Comparison of ENCODE assay signal across 9 cellular contexts in the genomic region with DNA sequence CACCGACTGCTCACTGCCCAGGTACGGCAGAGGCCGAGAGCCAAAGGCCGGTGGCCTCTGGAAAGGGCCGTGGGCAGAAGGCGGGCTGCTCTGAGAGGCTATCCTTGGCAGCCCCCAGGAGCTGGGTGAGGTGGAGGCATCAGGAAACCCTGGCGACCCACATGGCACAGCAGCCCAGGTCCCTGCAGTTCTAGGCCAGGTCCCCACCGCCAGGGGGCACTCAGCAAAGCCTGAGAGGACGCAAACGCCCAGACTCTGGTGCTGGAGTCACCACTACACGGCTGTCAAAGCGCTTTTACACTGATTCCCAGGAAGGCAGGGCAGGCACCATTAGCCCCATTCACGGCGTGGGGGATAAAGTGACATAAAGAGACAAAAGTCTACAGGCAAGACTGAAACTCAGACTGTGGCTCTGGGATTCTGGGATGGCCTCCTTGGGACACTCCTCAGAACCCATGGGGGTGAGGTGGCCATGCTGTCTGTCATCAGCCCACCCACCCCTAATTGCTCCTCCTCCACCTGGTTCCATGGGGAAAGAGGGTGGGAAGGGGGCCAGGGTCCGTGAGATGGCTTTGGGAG. TPM values are rescaled to one million over a fixed set of nuclear protein-coding genes. Genes with fewer than 3 reads are reported as not detected.
DNase-seq lines count a peak whose midpoint lies in the region; ATAC-seq, FAIRE-seq and TF ChIP-seq lines count a peak whose summit lies in the region.
"Had no signal": no experiment of that assay in that cellular context is flagged by ENCODE, and none has a peak within 500 bp of the region (broad histone marks: within the 10 kb centered on the region; RNA-seq: fewer than 3 reads in every experiment).

No MANE protein-coding gene starts in this region.

- peaks cover 21% of the 10 kb centered on the region for H3K27me3 ChIP-seq in CD4-positive, alpha-beta T cell (ENCODE audit: control insufficient read depth, insufficient read depth, low read length)
- H3K27me3 ChIP-seq in H9 (ENCODE audit: insufficient read depth, low read length) (no peaks in the 10 kb centered on the region), bronchial epithelial cell (ENCODE audit: control insufficient read depth, insufficient read depth, low read length) (no peaks in the 10 kb centered on the region)

- H3K79me1 ChIP-seq in H9 (ENCODE audit: insufficient read depth, low read depth, low read length, poor library complexity, severe bottlenecking): no peaks in the 10 kb centered on the region

- H3K4ac ChIP-seq in H9 (ENCODE audit: low read depth, low read length): no peak overlapping the region

- peak; percentile 82 for TF ChIP-seq CTCF in CD4-positive, alpha-beta T cell (IDR thresholded peaks at IDR 0.05)
- TF ChIP-seq CTCF in H9 (conservative IDR thresholded peaks at IDR 0.05) (peak; percentile 98), activated B cell treated with CpG ODN at 0.5 μM for 24 hours (IDR thresholded peaks at IDR 0.05) (no peak), bronchial epithelial cell (IDR thresholded peaks at IDR 0.05; ENCODE audit: insufficient read depth, low read length, severe bottlenecking) (peak; percentile 96)

- peaks cover 17% of the 10 kb centered on the region for H3K36me3 ChIP-seq in bronchial epithelial cell (ENCODE audit: control insufficient read depth, insufficient read depth, low read length)

- no peak overlapping the region for H2BK12ac ChIP-seq in H9 (ENCODE audit: insufficient read length, low read depth, low read length)

- CTCF ChIA-PET in CD4-positive, alpha-beta T cell (lab: Charles Lee): interaction anchor here (0.6 to 1.6 kb wide), 7 partner anchors 9 to 160 kb away, joined by 3 to 4 read pairs (median 3); a partner anchor contains a TSS
- CTCF ChIA-PET in activated B cell treated with CpG ODN at 0.5 μM for 24 hours (lab: Charles Lee): interaction anchor here (0.9 to 3.2 kb wide), 5 partner anchors 34 to 159 kb away, joined by 3 to 16 read pairs (median 4); a partner anchor contains a TSS

- no peak overlapping the region for H3K23ac ChIP-seq in H9 (ENCODE audit: insufficient read length, low read depth, low read length)

- H4K5ac ChIP-seq in H9 (ENCODE audit: insufficient read length, low read depth, low read length): no peak overlapping the region

- H2AFZ ChIP-seq in H9 (ENCODE audit: low read length): no peak overlapping the region

- H3K4me3 ChIP-seq in bronchial epithelial cell (ENCODE audit: low read depth, low read length): peak overlapping the region; percentile 58

- H4K20me1 ChIP-seq in H9 (ENCODE audit: control insufficient read depth, insufficient read depth, insufficient read length): no peaks in the 10 kb centered on the region

- H3K79me2 ChIP-seq in H9 (ENCODE audit: insufficient read depth, low read length): 0 out of 2 replicates have a peak, but pooled peaks cover 1% of the 10 kb centered on the region

- H3K4me3 Mint-ChIP-seq in CD4-positive, alpha-beta T cell: peak overlapping the region; percentile 59
- H3K4me3 Mint-ChIP-seq in H9: peak overlapping the region; percentile 70 to 78
- H3K4me3 Mint-ChIP-seq in activated B cell treated with CpG ODN at 0.5 μM for 24 hours: peak overlapping the region; percentile 8
- H3K4me3 Mint-ChIP-seq: T-helper 1 cell treated with Interleukin-12 subunit alpha and Interleukin-12 subunit beta and Interleukin-4 antibody, amounts not matched to agents 30 μg/mL and 1 μg/mL, for 36 hours had no signal

- H3K9me3 ChIP-seq in CD4-positive, alpha-beta T cell (ENCODE audit: control insufficient read depth, low read length): no peaks in the 10 kb centered on the region
- no peaks in the 10 kb centered on the region for H3K9me3 ChIP-seq in H9 (ENCODE audit: control insufficient read depth, low read depth, low read length)

- H3K27ac ChIP-seq in CD4-positive, alpha-beta T cell (ENCODE audit: low read depth, low read length): no peak overlapping the region
- H3K27ac ChIP-seq in H9 (ENCODE audit: insufficient read length, low read depth, low read length): no peak overlapping the region

- no peak overlapping the region for H2BK120ac ChIP-seq in H9 (ENCODE audit: low read depth, low read length, poor library complexity, severe bottlenecking)

- FAIRE-seq in bronchial epithelial cell (lab: Jason Lieb, UNC): peak; percentile 58

- peak; percentile 84 for ATAC-seq in CD4-positive, alpha-beta T cell (ENCODE audit: poor library complexity)
- ATAC-seq in activated B cell treated with CpG ODN at 0.5 μM for 24 hours (ENCODE audit: low read depth): peak; percentile 78
- no peak for ATAC-seq in GM21381 (IDR thresholded peaks at IDR 0.05; ENCODE audit: unreplicated experiment)

- H3K9me3 Mint-ChIP-seq in CD4-positive, alpha-beta T cell: no peaks in the 10 kb centered on the region
- no peaks in the 10 kb centered on the region; a peak in 1 of 5 replicates for H3K9me3 Mint-ChIP-seq in H9
- H3K9me3 Mint-ChIP-seq in activated B cell treated with CpG ODN at 0.5 μM for 24 hours: no peaks in the 10 kb centered on the region
- H3K9me3 Mint-ChIP-seq: T-helper 1 cell treated with Interleukin-12 subunit alpha and Interleukin-12 subunit beta and Interleukin-4 antibody, amounts not matched to agents 30 μg/mL and 1 μg/mL, for 36 hours had no signal

- no peak overlapping the region for H3K18ac ChIP-seq in H9 (ENCODE audit: insufficient read length, low read depth, low read length)

- H3K9ac ChIP-seq in H9 (ENCODE audit: extremely low read depth, insufficient read length, low read length): no peak overlapping the region

- peaks cover 17% of the 10 kb centered on the region for H3K23me2 ChIP-seq in H9 (ENCODE audit: insufficient read length, low read depth, low read length, poor library complexity, severe bottlenecking)

- no peak overlapping the region for H4K91ac ChIP-seq in H9 (ENCODE audit: insufficient read length, low read depth, low read length)

- H3K14ac ChIP-seq in H9 (ENCODE audit: insufficient read depth, low read length): no peak overlapping the region

- no peaks in the 10 kb centered on the region for H3K36me3 Mint-ChIP-seq in CD4-positive, alpha-beta T cell (ENCODE audit: low read depth)
- peaks cover 0 to 3% (median 3%) of the 10 kb centered on the region in 3 experiments; a peak in 3 of 7 replicates for H3K36me3 Mint-ChIP-seq in H9 (ENCODE audit: insufficient read depth in 1 of 3, low read depth in 3 of 3)
- no peaks in the 10 kb centered on the region for H3K36me3 Mint-ChIP-seq in activated B cell treated with CpG ODN at 0.5 μM for 24 hours (ENCODE audit: low read depth)

- H3K4me1 ChIP-seq in H9 (ENCODE audit: insufficient read depth, low read length): no peaks in the 10 kb centered on the region; the same call in 1 of the 2 replicates

- H2BK15ac ChIP-seq in H9 (ENCODE audit: low read depth, low read length): no peak overlapping the region

- no peak overlapping the region for H2AK5ac ChIP-seq in H9 (ENCODE audit: insufficient read length, low read length)

- peaks cover 39% of the 10 kb centered on the region for H3K27me3 Mint-ChIP-seq in CD4-positive, alpha-beta T cell
- H3K27me3 Mint-ChIP-seq in H9 (ENCODE audit: low read depth) (peaks cover 5% of the 10 kb centered on the region), activated B cell treated with CpG ODN at 0.5 μM for 24 hours (peaks cover 26% of the 10 kb centered on the region)

- intact Hi-C loops in CD4-positive, alpha-beta T cell (cut with DNase I, micrococcal nuclease): loop anchor here (1.0 to 2.0 kb wide), 3 partner anchors 68 to 160 kb away; a partner anchor contains a TSS
- intact Hi-C loops in activated B cell treated with CpG ODN at 0.5 μM for 24 hours (cut with micrococcal nuclease): loop anchor here (1.0 to 5.0 kb wide), 4 partner anchors 68 to 731 kb away; a partner anchor contains a TSS

- peak overlapping the region; percentile 63 for H3K4me2 ChIP-seq in H9 (ENCODE audit: insufficient read depth, insufficient read length, low read length)

- POLR2A ChIA-PET in CD4-positive, alpha-beta T cell (lab: Charles Lee): interaction anchor here (0.6 to 3.5 kb wide), 3 partner anchors 14 to 68 kb away, joined by 3 to 9 read pairs (median 3); a partner anchor contains a TSS
- POLR2A ChIA-PET in activated B cell treated with CpG ODN at 0.5 μM for 24 hours (lab: Charles Lee): no interaction called here

- DNase-seq in CD4-positive, alpha-beta T cell: peak; percentile 80 to 90 (median 84)
- DNase-seq in H9 (peak; percentile 95), NCI-H2227 treated with DMSO at 0.1 percent for 48 hours (lab: John Stamatoyannopoulos, UW) (peak; percentile 76), activated B cell treated with CpG ODN at 0.5 μM for 24 hours (peak; percentile 71), bronchial epithelial cell (ENCODE audit: low read depth) (peak; percentile 79), inferior parietal cortex (ENCODE audit: extremely low spot score) (peak; percentile 83)
- DNase-seq in stimulated activated CD4-positive, alpha-beta T cell treated with anti-CD3 and anti-CD28 coated beads, Interleukin-15, amount 100 ng/mL, for 24 hours: peak; percentile 93

- H2BK5ac ChIP-seq in H9 (ENCODE audit: insufficient read length, low read length): no peak overlapping the region

- no peak overlapping the region for H3T11ph ChIP-seq in H9 (ENCODE audit: low read length)

- WGBS in H9 (ENCODE audit: extremely low coverage, insufficient read length, low lambda C conversion rate): no CpG with 5 or more reads among the region's 15 CpGs

- H4K8ac ChIP-seq in H9 (replicated peaks; ENCODE audit: insufficient read length, low read depth, low read length): no peak overlapping the region

- H3K27ac Mint-ChIP-seq in CD4-positive, alpha-beta T cell: no peak overlapping the region
- H3K27ac Mint-ChIP-seq in H9 (no peak overlapping the region), activated B cell treated with CpG ODN at 0.5 μM for 24 hours (no peak overlapping the region)
- H3K27ac Mint-ChIP-seq: T-helper 1 cell treated with Interleukin-12 subunit alpha and Interleukin-12 subunit beta and Interleukin-4 antibody, amounts not matched to agents 30 μg/mL and 1 μg/mL, for 36 hours had no signal

- H3K56ac ChIP-seq in H9 (ENCODE audit: insufficient read length, low read depth, low read length): no peak overlapping the region

- peaks cover 14% of the 10 kb centered on the region for H3K4me1 Mint-ChIP-seq in CD4-positive, alpha-beta T cell (ENCODE audit: low read depth)
- H3K4me1 Mint-ChIP-seq in H9 (peaks cover 18 to 24% of the 10 kb centered on the region in 2 experiments), activated B cell treated with CpG ODN at 0.5 μM for 24 hours (peaks cover 10% of the 10 kb centered on the region)

- no peak overlapping the region for H2BK20ac ChIP-seq in H9 (ENCODE audit: low read depth, low read length, poor library complexity, severe bottlenecking)

RNA-seq across cellular contexts. Expression of a gene that starts 4.9 kb away (rescaled TPM):
- 1 to 10 TPM; 5.0 to 6.1 TPM for total RNA-seq in CD4-positive, alpha-beta T cell
- 20.7 and 22.3 TPM in 2 replicates for total RNA-seq in H9 (2021)
- total RNA-seq in activated B cell treated with CpG ODN at 0.5 μM for 24 hours: 0.22 and 0.27 TPM in 2 replicates
- 42.9 and 45.2 TPM in 2 replicates for total RNA-seq in bronchial epithelial cell

RNA-seq across cellular contexts. Expression of a gene that starts 20.5 kb away (rescaled TPM):
- total RNA-seq in CD4-positive, alpha-beta T cell: 100 to 1,000 TPM; 220 to 225 TPM
- total RNA-seq in H9 (2021) (18.3 and 19.4 TPM in 2 replicates), activated B cell treated with CpG ODN at 0.5 μM for 24 hours (2.5 and 2.8 TPM in 2 replicates), bronchial epithelial cell (20.5 and 30.3 TPM in 2 replicates)

Comparison
In these comparisons a context has a peak if more than half of its experiments do, and no peak if none do; other contexts are left out.
1. H3K4me3 Mint-ChIP-seq: peak in every context shown above with its lines; median percentile 74 in H9; 59 in CD4-positive, alpha-beta T cell; 8 in activated B cell treated with CpG ODN at 0.5 μM for 24 hours.